Comparison of ENCODE assay signal across 34 cellular contexts in genomic region chr20:43017241-43018030, GRCh38.
"Had no signal": no experiment of that assay in that cellular context is flagged by ENCODE, and none has a peak within 500 bp of the region (broad histone marks: within the 10 kb centered on the region; RNA-seq: fewer than 3 reads in every experiment).

No MANE protein-coding gene starts in this region.

- H3K9me3 Mint-ChIP-seq: activated CD4-positive, alpha-beta memory T cell treated with anti-CD3 and anti-CD28 coated beads for 36 hours; activated CD4-positive, alpha-beta T cell treated with anti-CD3 and anti-CD28 coated beads, Interleukin-2, amount 10 ng/mL, durations not matched to agents 24 days and 14 days; activated naive CD4-positive, alpha-beta T cell treated with anti-CD3 and anti-CD28 coated beads, Interleukin-2, amount 10 ng/mL, durations not matched to agents 7 days and 5 days; activated naive CD8-positive, alpha-beta T cell treated with anti-CD3 and anti-CD28 coated beads, Interleukin-2, amount 10 ng/mL, durations not matched to agents 7 days and 5 days; neural progenitor cell had no signal

- H3K27ac Mint-ChIP-seq: activated CD4-positive, alpha-beta memory T cell treated with anti-CD3 and anti-CD28 coated beads for 36 hours; activated CD4-positive, alpha-beta T cell treated with anti-CD3 and anti-CD28 coated beads, Interleukin-2, amount 10 ng/mL, durations not matched to agents 24 days and 14 days; activated naive CD4-positive, alpha-beta T cell treated with anti-CD3 and anti-CD28 coated beads, Interleukin-2, amount 10 ng/mL, durations not matched to agents 7 days and 5 days; activated naive CD8-positive, alpha-beta T cell treated with anti-CD3 and anti-CD28 coated beads, Interleukin-2, amount 10 ng/mL, durations not matched to agents 7 days and 5 days; brain; memory B cell; naive thymus-derived CD8-positive, alpha-beta T cell; neural progenitor cell had no signal

- H3K27ac ChIP-seq: ascending aorta, cardiac muscle cell, colonic mucosa, dorsolateral prefrontal cortex, gastroesophageal sphincter, neural progenitor cell, right lobe of liver, testis, transverse colon, uterus, WERI-Rb-1 had no signal

- DNase-seq: activated CD4-positive, alpha-beta memory T cell treated with anti-CD3 and anti-CD28 coated beads for 36 hours; activated CD4-positive, alpha-beta T cell treated with anti-CD3 and anti-CD28 coated beads, Interleukin-2, amount 10 ng/mL, durations not matched to agents 24 days and 14 days; activated CD4-positive, CD25-positive, alpha-beta regulatory T cell treated with anti-CD3 and anti-CD28 coated beads, Interleukin-2, amount 50 U/mL, for 72 hours; activated CD8-positive, alpha-beta memory T cell treated with anti-CD3 and anti-CD28 coated beads, Interleukin-2, amount 50 U/mL, for 4 hours; activated gamma-delta T cell; activated naive CD4-positive, alpha-beta T cell treated with anti-CD3 and anti-CD28 coated beads, Interleukin-2, amount 10 ng/mL, durations not matched to agents 7 days and 5 days; activated naive CD8-positive, alpha-beta T cell treated with anti-CD3 and anti-CD28 coated beads, Interleukin-2, amount 10 ng/mL, durations not matched to agents 7 days and 5 days; activated T-cell treated with anti-CD3 and anti-CD28 coated beads, Interleukin-2, amount 50 U/mL, for 1 hour; cerebellar nuclear complex; colonic mucosa; effector memory CD4-positive, alpha-beta T cell; erythroblast; hippocampal formation; kidney; left colon; naive thymus-derived CD8-positive, alpha-beta T cell; occipital lobe; right lobe of liver; stimulated activated CD4-positive, alpha-beta T cell treated with anti-CD3 and anti-CD28 coated beads, Interleukin-12 subunit alpha, Interleukin-12 subunit beta, amount 100 ng/mL, for 4 hours; stimulated activated CD4-positive, alpha-beta T cell treated with anti-CD3 and anti-CD28 coated beads, Interleukin-4, amount 100 ng/mL, for 1 hour; stimulated activated naive CD8-positive, alpha-beta T cell treated with anti-CD3 and anti-CD28 coated beads, Interleukin-15, Interleukin-2, amounts not matched to agents 100 U/mL and 50 U/mL, for 24 hours; T-helper 9 cell; testis; transverse colon; uterus; WERI-Rb-1 had no signal

- H3K4me3 ChIP-seq: ascending aorta, cardiac muscle cell, colonic mucosa, dorsolateral prefrontal cortex, gastroesophageal sphincter, neural progenitor cell, right lobe of liver, testis, transverse colon, uterus had no signal

- H3K27me3 Mint-ChIP-seq: activated CD4-positive, alpha-beta memory T cell treated with anti-CD3 and anti-CD28 coated beads for 36 hours; activated CD4-positive, alpha-beta T cell treated with anti-CD3 and anti-CD28 coated beads, Interleukin-2, amount 10 ng/mL, durations not matched to agents 24 days and 14 days; activated naive CD4-positive, alpha-beta T cell treated with anti-CD3 and anti-CD28 coated beads, Interleukin-2, amount 10 ng/mL, durations not matched to agents 7 days and 5 days; activated naive CD8-positive, alpha-beta T cell treated with anti-CD3 and anti-CD28 coated beads, Interleukin-2, amount 10 ng/mL, durations not matched to agents 7 days and 5 days had no signal

- FAIRE-seq: kidney, TTC549 had no signal

- H3K4me1 Mint-ChIP-seq: activated CD4-positive, alpha-beta T cell treated with anti-CD3 and anti-CD28 coated beads, Interleukin-2, amount 10 ng/mL, durations not matched to agents 24 days and 14 days; activated naive CD4-positive, alpha-beta T cell treated with anti-CD3 and anti-CD28 coated beads, Interleukin-2, amount 10 ng/mL, durations not matched to agents 7 days and 5 days; activated naive CD8-positive, alpha-beta T cell treated with anti-CD3 and anti-CD28 coated beads, Interleukin-2, amount 10 ng/mL, durations not matched to agents 7 days and 5 days; brain; memory B cell; naive thymus-derived CD8-positive, alpha-beta T cell; neural progenitor cell had no signal

- H3K9me3 ChIP-seq: ascending aorta, colonic mucosa, gastroesophageal sphincter, right lobe of liver, testis, transverse colon, uterus had no signal

- H3K4me1 ChIP-seq: ascending aorta, colonic mucosa, gastroesophageal sphincter, neural progenitor cell, right lobe of liver, testis, transverse colon, uterus had no signal

- H3K27me3 ChIP-seq: ascending aorta, cardiac muscle cell, colonic mucosa, neural progenitor cell, right lobe of liver, testis, transverse colon, uterus had no signal

- H3K36me3 ChIP-seq: ascending aorta, cardiac muscle cell, colonic mucosa, gastroesophageal sphincter, neural progenitor cell, right lobe of liver, transverse colon, uterus, WERI-Rb-1 had no signal

- H3K36me3 Mint-ChIP-seq: activated CD4-positive, alpha-beta memory T cell treated with anti-CD3 and anti-CD28 coated beads for 36 hours; activated naive CD4-positive, alpha-beta T cell treated with anti-CD3 and anti-CD28 coated beads, Interleukin-2, amount 10 ng/mL, durations not matched to agents 7 days and 5 days; activated naive CD8-positive, alpha-beta T cell treated with anti-CD3 and anti-CD28 coated beads, Interleukin-2, amount 10 ng/mL, durations not matched to agents 7 days and 5 days; brain; memory B cell; naive thymus-derived CD8-positive, alpha-beta T cell; neural progenitor cell had no signal

- ATAC-seq: gastroesophageal sphincter; left colon; naive thymus-derived CD8-positive, alpha-beta T cell; right lobe of liver; stimulated activated naive CD8-positive, alpha-beta T cell treated with anti-CD3 and anti-CD28 coated beads, Interleukin-15, Interleukin-2, amounts not matched to agents 100 U/mL and 50 U/mL, for 24 hours had no signal

- H3K4me3 Mint-ChIP-seq: activated CD4-positive, alpha-beta memory T cell treated with anti-CD3 and anti-CD28 coated beads for 36 hours; activated CD4-positive, alpha-beta T cell treated with anti-CD3 and anti-CD28 coated beads, Interleukin-2, amount 10 ng/mL, durations not matched to agents 24 days and 14 days; activated naive CD4-positive, alpha-beta T cell treated with anti-CD3 and anti-CD28 coated beads, Interleukin-2, amount 10 ng/mL, durations not matched to agents 7 days and 5 days; activated naive CD8-positive, alpha-beta T cell treated with anti-CD3 and anti-CD28 coated beads, Interleukin-2, amount 10 ng/mL, durations not matched to agents 7 days and 5 days; brain; memory B cell; naive thymus-derived CD8-positive, alpha-beta T cell; neural progenitor cell had no signal

- H3K9ac ChIP-seq: neural progenitor cell had no signal

- H3K4me2 ChIP-seq: neural progenitor cell had no signal

- H2AFZ ChIP-seq: neural progenitor cell had no signal
